In the genomic region with DNA sequence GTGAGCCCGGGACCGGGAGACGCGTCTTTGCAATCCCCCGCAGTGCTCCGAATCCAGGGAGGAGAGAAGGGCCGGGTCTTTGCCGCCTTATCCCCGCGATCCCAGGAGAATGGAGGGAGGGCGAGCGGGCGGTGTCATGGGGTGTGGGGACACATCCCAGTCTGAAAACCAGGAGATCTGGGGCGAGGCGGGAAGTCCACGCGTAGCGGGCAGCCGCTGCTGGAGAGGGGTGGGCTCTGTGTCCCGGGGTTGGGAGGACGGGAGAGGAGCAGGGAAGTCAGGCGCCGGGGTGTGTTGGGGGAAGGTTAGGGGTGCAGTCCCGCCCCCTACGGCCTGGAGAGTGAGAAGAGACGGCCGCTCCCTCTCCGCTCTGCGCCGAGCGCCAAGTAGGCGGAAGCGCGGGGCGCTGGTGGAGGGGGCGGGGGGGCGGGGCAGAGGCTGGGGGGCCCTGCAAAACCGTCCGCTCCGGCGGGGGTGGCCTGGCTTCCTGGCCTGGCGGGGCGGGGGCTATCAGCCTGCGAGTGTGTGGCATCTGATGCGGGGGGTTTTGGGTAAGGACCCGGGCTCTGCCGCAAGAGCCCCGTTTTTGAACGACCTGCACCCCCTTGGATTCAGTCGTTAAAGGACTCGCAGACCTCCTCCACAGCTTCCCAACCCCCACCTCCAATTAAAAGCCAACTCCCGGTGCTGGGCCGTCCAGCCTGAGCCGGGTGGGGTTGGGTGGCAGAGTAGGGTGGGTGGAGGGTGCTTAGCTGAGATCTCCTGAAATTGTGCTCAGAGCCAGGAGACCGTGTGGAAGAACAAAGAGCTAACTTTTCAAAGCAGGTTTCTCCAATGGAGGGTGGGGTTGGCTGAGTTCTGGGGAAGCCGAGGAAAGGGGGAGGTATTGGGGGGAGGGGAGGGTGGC, we compare ENCODE assay signal across 1 cellular context.
TF ChIP-seq lines count a peak whose summit lies in the region.

No MANE protein-coding gene starts in this region.

TF ChIP-seq in HepG2, 621 proteins besides CTCF, POLR2A, EP300 and RAD21 (continues in another document):
- TF ChIP-seq, protein P1, sequence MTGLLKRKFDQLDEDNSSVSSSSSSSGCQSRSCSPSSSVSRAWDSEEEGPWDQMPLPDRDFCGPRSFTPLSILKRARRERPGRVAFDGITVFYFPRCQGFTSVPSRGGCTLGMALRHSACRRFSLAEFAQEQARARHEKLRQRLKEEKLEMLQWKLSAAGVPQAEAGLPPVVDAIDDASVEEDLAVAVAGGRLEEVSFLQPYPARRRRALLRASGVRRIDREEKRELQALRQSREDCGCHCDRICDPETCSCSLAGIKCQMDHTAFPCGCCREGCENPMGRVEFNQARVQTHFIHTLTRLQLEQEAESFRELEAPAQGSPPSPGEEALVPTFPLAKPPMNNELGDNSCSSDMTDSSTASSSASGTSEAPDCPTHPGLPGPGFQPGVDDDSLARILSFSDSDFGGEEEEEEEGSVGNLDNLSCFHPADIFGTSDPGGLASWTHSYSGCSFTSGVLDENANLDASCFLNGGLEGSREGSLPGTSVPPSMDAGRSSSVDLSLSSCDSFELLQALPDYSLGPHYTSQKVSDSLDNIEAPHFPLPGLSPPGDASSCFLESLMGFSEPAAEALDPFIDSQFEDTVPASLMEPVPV (CRISPR knock-in tag; IDR thresholded peaks at IDR 0.05): no peak; the same call in 1 of the 2 replicates
- no peak for TF ChIP-seq NCOA2 (CRISPR knock-in tag; IDR thresholded peaks at IDR 0.05)
- TF ChIP-seq ZNF850 (CRISPR knock-in tag; conservative IDR thresholded peaks at IDR 0.05): no peak; the same call in 1 of the 2 replicates
- 0 out of 2 replicates have a peak, but pooled peaks have one; percentile 9 for TF ChIP-seq TBX2 (CRISPR knock-in tag; IDR thresholded peaks at IDR 0.05; ENCODE audit: borderline replicate concordance)
- 0 out of 2 replicates have a peak, but pooled peaks have one; percentile 20 for TF ChIP-seq NFE2L1 (CRISPR knock-in tag; IDR thresholded peaks at IDR 0.05; ENCODE audit: borderline replicate concordance)
- TF ChIP-seq CENPT (CRISPR knock-in tag; IDR thresholded peaks at IDR 0.05; ENCODE audit: low read depth): no peak
- peak; percentile 19; the same call in 1 of the 2 replicates for TF ChIP-seq SIN3A (IDR thresholded peaks at IDR 0.05; ENCODE audit: borderline replicate concordance, low read depth, low read length)
- 0 out of 2 replicates have a peak, but pooled peaks have one; percentile 35 for TF ChIP-seq ZBTB20 (CRISPR knock-in tag; IDR thresholded peaks at IDR 0.05; ENCODE audit: borderline replicate concordance, low read depth)
- TF ChIP-seq PAWR (CRISPR knock-in tag; IDR thresholded peaks at IDR 0.05; ENCODE audit: borderline replicate concordance): 0 out of 2 replicates have a peak, but pooled peaks have one; percentile 8
- TF ChIP-seq, protein P2, sequence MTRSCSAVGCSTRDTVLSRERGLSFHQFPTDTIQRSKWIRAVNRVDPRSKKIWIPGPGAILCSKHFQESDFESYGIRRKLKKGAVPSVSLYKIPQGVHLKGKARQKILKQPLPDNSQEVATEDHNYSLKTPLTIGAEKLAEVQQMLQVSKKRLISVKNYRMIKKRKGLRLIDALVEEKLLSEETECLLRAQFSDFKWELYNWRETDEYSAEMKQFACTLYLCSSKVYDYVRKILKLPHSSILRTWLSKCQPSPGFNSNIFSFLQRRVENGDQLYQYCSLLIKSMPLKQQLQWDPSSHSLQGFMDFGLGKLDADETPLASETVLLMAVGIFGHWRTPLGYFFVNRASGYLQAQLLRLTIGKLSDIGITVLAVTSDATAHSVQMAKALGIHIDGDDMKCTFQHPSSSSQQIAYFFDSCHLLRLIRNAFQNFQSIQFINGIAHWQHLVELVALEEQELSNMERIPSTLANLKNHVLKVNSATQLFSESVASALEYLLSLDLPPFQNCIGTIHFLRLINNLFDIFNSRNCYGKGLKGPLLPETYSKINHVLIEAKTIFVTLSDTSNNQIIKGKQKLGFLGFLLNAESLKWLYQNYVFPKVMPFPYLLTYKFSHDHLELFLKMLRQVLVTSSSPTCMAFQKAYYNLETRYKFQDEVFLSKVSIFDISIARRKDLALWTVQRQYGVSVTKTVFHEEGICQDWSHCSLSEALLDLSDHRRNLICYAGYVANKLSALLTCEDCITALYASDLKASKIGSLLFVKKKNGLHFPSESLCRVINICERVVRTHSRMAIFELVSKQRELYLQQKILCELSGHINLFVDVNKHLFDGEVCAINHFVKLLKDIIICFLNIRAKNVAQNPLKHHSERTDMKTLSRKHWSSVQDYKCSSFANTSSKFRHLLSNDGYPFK (CRISPR knock-in tag; IDR thresholded peaks at IDR 0.05; ENCODE audit: borderline replicate concordance): peak; percentile 41; the same call in 1 of the 2 replicates
- TF ChIP-seq ELF4 (CRISPR knock-in tag; IDR thresholded peaks at IDR 0.05; ENCODE audit: borderline replicate concordance): no peak
- TF ChIP-seq ZNF543 (CRISPR knock-in tag; IDR thresholded peaks at IDR 0.05): 0 out of 2 replicates have a peak, but pooled peaks have one; percentile 18
- TF ChIP-seq ZNF788 (CRISPR knock-in tag; IDR thresholded peaks at IDR 0.05; ENCODE audit: borderline replicate concordance): peak; percentile 1; the same call in 1 of the 2 replicates
- TF ChIP-seq, protein P3, sequence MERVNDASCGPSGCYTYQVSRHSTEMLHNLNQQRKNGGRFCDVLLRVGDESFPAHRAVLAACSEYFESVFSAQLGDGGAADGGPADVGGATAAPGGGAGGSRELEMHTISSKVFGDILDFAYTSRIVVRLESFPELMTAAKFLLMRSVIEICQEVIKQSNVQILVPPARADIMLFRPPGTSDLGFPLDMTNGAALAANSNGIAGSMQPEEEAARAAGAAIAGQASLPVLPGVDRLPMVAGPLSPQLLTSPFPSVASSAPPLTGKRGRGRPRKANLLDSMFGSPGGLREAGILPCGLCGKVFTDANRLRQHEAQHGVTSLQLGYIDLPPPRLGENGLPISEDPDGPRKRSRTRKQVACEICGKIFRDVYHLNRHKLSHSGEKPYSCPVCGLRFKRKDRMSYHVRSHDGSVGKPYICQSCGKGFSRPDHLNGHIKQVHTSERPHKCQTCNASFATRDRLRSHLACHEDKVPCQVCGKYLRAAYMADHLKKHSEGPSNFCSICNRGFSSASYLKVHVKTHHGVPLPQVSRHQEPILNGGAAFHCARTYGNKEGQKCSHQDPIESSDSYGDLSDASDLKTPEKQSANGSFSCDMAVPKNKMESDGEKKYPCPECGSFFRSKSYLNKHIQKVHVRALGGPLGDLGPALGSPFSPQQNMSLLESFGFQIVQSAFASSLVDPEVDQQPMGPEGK (CRISPR knock-in tag; IDR thresholded peaks at IDR 0.05): peak; percentile 80; the same call in 1 of the 2 replicates
- TF ChIP-seq, protein P4, sequence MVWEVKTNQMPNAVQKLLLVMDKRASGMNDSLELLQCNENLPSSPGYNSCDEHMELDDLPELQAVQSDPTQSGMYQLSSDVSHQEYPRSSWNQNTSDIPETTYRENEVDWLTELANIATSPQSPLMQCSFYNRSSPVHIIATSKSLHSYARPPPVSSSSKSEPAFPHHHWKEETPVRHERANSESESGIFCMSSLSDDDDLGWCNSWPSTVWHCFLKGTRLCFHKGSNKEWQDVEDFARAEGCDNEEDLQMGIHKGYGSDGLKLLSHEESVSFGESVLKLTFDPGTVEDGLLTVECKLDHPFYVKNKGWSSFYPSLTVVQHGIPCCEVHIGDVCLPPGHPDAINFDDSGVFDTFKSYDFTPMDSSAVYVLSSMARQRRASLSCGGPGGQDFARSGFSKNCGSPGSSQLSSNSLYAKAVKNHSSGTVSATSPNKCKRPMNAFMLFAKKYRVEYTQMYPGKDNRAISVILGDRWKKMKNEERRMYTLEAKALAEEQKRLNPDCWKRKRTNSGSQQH (CRISPR knock-in tag; IDR thresholded peaks at IDR 0.05; ENCODE audit: low read depth): no peak; the same call in 1 of the 2 replicates
- TF ChIP-seq KLF15 (CRISPR knock-in tag; IDR thresholded peaks at IDR 0.05; ENCODE audit: borderline replicate concordance): no peak
- TF ChIP-seq ZNF350 (CRISPR knock-in tag; IDR thresholded peaks at IDR 0.05; ENCODE audit: borderline replicate concordance, low read depth): no peak
- no peak for TF ChIP-seq ZNF10 (CRISPR knock-in tag; IDR thresholded peaks at IDR 0.05; ENCODE audit: borderline replicate concordance, low read depth)
- TF ChIP-seq ARID2 (CRISPR knock-in tag; IDR thresholded peaks at IDR 0.05; ENCODE audit: borderline replicate concordance): peak; percentile 74; the same call in 1 of the 2 replicates
- no peak for TF ChIP-seq NCOA5 (CRISPR knock-in tag; IDR thresholded peaks at IDR 0.05)
- no peak for TF ChIP-seq GTF3A (CRISPR knock-in tag; conservative IDR thresholded peaks at IDR 0.05)
- no peak for TF ChIP-seq HNF1A (IDR thresholded peaks at IDR 0.05; ENCODE audit: low read depth)
- peak; percentile 63; the same call in 1 of the 2 replicates for TF ChIP-seq HNF1A (CRISPR knock-in tag; IDR thresholded peaks at IDR 0.05; ENCODE audit: borderline replicate concordance)
- no peak for TF ChIP-seq MIXL1 (CRISPR knock-in tag; IDR thresholded peaks at IDR 0.05)
- no peak for TF ChIP-seq CCDC6 (CRISPR knock-in tag; IDR thresholded peaks at IDR 0.05)
- no peak for TF ChIP-seq MATR3 (CRISPR knock-in tag; IDR thresholded peaks at IDR 0.05)
- peak; percentile 45; the same call in 1 of the 2 replicates for TF ChIP-seq ZNF709 (CRISPR knock-in tag; IDR thresholded peaks at IDR 0.05)
- TF ChIP-seq ZHX2 (IDR thresholded peaks at IDR 0.05; ENCODE audit: low read depth): no peak
- no peak for TF ChIP-seq ZHX2 (CRISPR knock-in tag; IDR thresholded peaks at IDR 0.05; ENCODE audit: borderline replicate concordance)
- peak; percentile 73 for TF ChIP-seq TMF1 (CRISPR knock-in tag; IDR thresholded peaks at IDR 0.05; ENCODE audit: low read depth)
- peak; percentile 42; the same call in 1 of the 2 replicates for TF ChIP-seq ELF1 (CRISPR knock-in tag; IDR thresholded peaks at IDR 0.05)
- 0 out of 2 replicates have a peak, but pooled peaks have one; percentile 14 for TF ChIP-seq NR2F2 (IDR thresholded peaks at IDR 0.05; ENCODE audit: borderline replicate concordance, low read depth)
- TF ChIP-seq SOX13 (IDR thresholded peaks at IDR 0.05): no peak
- peak in 1 of 2 experiments; percentile 13; a peak in 1 of 4 replicates for TF ChIP-seq SOX13 (CRISPR knock-in tag; conservative IDR thresholded peaks at IDR 0.05 in 1 of 2, IDR thresholded peaks at IDR 0.05 in 1 of 2)
- peak; percentile 20 for TF ChIP-seq IKZF4 (CRISPR knock-in tag; IDR thresholded peaks at IDR 0.05; ENCODE audit: borderline replicate concordance, low read depth, not compliant biosample characterization)
- 0 out of 2 replicates have a peak, but pooled peaks have one; percentile 8 for TF ChIP-seq KAT8 (CRISPR knock-in tag; IDR thresholded peaks at IDR 0.05)
- TF ChIP-seq ZBTB3 (CRISPR knock-in tag; IDR thresholded peaks at IDR 0.05; ENCODE audit: borderline replicate concordance, low read depth): peak; percentile 86; the same call in 1 of the 2 replicates
